In genomic region chr7:120993011-120993574, GRCh38 we compare ENCODE assay signal across 22 cellular contexts. TPM values are rescaled to one million over a fixed set of nuclear protein-coding genes. Genes with fewer than 3 reads are reported as not detected.
A peak's percentile ranks its signal among the peaks of the same experiment; 100 is the strongest.
DNase-seq lines count a peak whose midpoint lies in the region; ATAC-seq, FAIRE-seq and TF ChIP-seq lines count a peak whose summit lies in the region.
"Had no signal": no experiment of that assay in that cellular context is flagged by ENCODE, and none has a peak within 500 bp of the region (broad histone marks: within the 10 kb centered on the region; RNA-seq: fewer than 3 reads in every experiment).

No MANE protein-coding gene starts in this region.

- in situ Hi-C loops in GM23248 (cut with MboI): loop anchor here (25.0 kb wide), 2 partner anchors 344 to 544 kb away; partner anchors contain the start of gene WNT16

- no peak for ATAC-seq in HG03460 (IDR thresholded peaks at IDR 0.05; ENCODE audit: unreplicated experiment)
- ATAC-seq: heart right ventricle; naive thymus-derived CD4-positive, alpha-beta T cell had no signal

- no peaks in the 10 kb centered on the region for H3K36me3 ChIP-seq in GM23248 (ENCODE audit: low read depth)
- no peaks in the 10 kb centered on the region for H3K36me3 ChIP-seq in astrocyte (ENCODE audit: insufficient read depth, low read length)
- H3K36me3 ChIP-seq in mesenchymal stem cell (ENCODE audit: control insufficient read depth in 1 of 2, insufficient read depth in 2 of 2, low read depth in 1 of 2, low read length in 2 of 2): no peaks in the 10 kb centered on the region
- H3K36me3 ChIP-seq in stomach smooth muscle (ENCODE audit: control insufficient read depth in 2 of 2, insufficient read depth in 2 of 2, low read length in 2 of 2): no peaks in the 10 kb centered on the region
- no peaks in the 10 kb centered on the region for H3K36me3 ChIP-seq in breast epithelium
- H3K36me3 ChIP-seq: heart right ventricle, stomach had no signal

- H3K9me3 Mint-ChIP-seq in astrocyte (ENCODE audit: unreplicated experiment): no peaks in the 10 kb centered on the region
- H3K9me3 Mint-ChIP-seq: CD4-positive, alpha-beta memory T cell; immature natural killer cell; naive thymus-derived CD4-positive, alpha-beta T cell had no signal

- H3K27me3 ChIP-seq in GM23248 (replicated peaks; ENCODE audit: insufficient read depth) (no peaks in the 10 kb centered on the region), astrocyte (ENCODE audit: insufficient read depth, low read length) (no peaks in the 10 kb centered on the region), mesenchymal stem cell (ENCODE audit: control insufficient read depth in 1 of 2, insufficient read depth in 1 of 2, low read length in 2 of 2) (no peaks in the 10 kb centered on the region), stomach smooth muscle (ENCODE audit: control insufficient read depth in 1 of 2, insufficient read depth in 2 of 2, low read length in 2 of 2) (no peaks in the 10 kb centered on the region), breast epithelium (peaks cover 0 to 7% of the 10 kb centered on the region in 2 donors)

- H3K9ac ChIP-seq in GM23248 (no peak overlapping the region), astrocyte (ENCODE audit: low read length) (no peak overlapping the region), mesenchymal stem cell (ENCODE audit: low read length) (peak overlapping the region; percentile 94), stomach smooth muscle (ENCODE audit: low read length in 2 of 2) (no peak overlapping the region)

- no peak overlapping the region for H3K4me3 Mint-ChIP-seq in astrocyte (ENCODE audit: unreplicated experiment)
- H3K4me3 Mint-ChIP-seq: CD4-positive, alpha-beta memory T cell; immature natural killer cell; naive thymus-derived CD4-positive, alpha-beta T cell had no signal

- H2BK5ac ChIP-seq in mesenchymal stem cell (ENCODE audit: low read depth, low read length, poor library complexity, severe bottlenecking): no peak overlapping the region

- peaks cover 30% of the 10 kb centered on the region for H3K4me1 Mint-ChIP-seq in astrocyte (ENCODE audit: low read depth, unreplicated experiment)

- H3K36me3 Mint-ChIP-seq in astrocyte (ENCODE audit: low read depth, unreplicated experiment): no peaks in the 10 kb centered on the region
- H3K36me3 Mint-ChIP-seq: CD4-positive, alpha-beta memory T cell; immature natural killer cell; naive thymus-derived CD4-positive, alpha-beta T cell had no signal

- H3K79me2 ChIP-seq in GM23248 (ENCODE audit: insufficient read depth) (peaks cover 67% of the 10 kb centered on the region), astrocyte (ENCODE audit: insufficient read depth, low read length) (peaks cover 4% of the 10 kb centered on the region)

- H3K9me2 ChIP-seq in GM23248 (ENCODE audit: insufficient read depth): no peaks in the 10 kb centered on the region

- H3K4me1 ChIP-seq in GM23248 (ENCODE audit: insufficient read depth): peaks cover 61% of the 10 kb centered on the region
- peaks cover 16% of the 10 kb centered on the region for H3K4me1 ChIP-seq in astrocyte (ENCODE audit: insufficient read depth, low read length)
- H3K4me1 ChIP-seq in mesenchymal stem cell (ENCODE audit: control insufficient read depth, insufficient read depth, low read depth, low read length): peaks cover 4% of the 10 kb centered on the region
- H3K4me1 ChIP-seq in stomach smooth muscle (ENCODE audit: control insufficient read depth, insufficient read depth, low read length): peaks cover 3% of the 10 kb centered on the region
- no peaks in the 10 kb centered on the region for H3K4me1 ChIP-seq in breast epithelium

- no peak overlapping the region for H3K23ac ChIP-seq in mesenchymal stem cell (ENCODE audit: low read length in 2 of 2)

- H2BK120ac ChIP-seq in mesenchymal stem cell (ENCODE audit: low read depth, low read length): no peak overlapping the region

- H4K8ac ChIP-seq in mesenchymal stem cell (ENCODE audit: low read length): no peak overlapping the region

- H4K20me1 ChIP-seq in GM23248 (ENCODE audit: insufficient read depth) (no peaks in the 10 kb centered on the region), astrocyte (ENCODE audit: insufficient read depth, low read length) (no peaks in the 10 kb centered on the region)

- H2BK12ac ChIP-seq in mesenchymal stem cell (ENCODE audit: low read length in 2 of 2): no peak overlapping the region

- DNase-seq in GM23248: peak; percentile 57
- DNase-seq in astrocyte (ENCODE audit: low read depth): no peak
- DNase-seq in mesenchymal stem cell: no peak
- no peak for DNase-seq in T-helper 1 cell
- DNase-seq in breast epithelium (ENCODE audit: low spot score in 2 of 2): no peak
- no peak for DNase-seq in NCI-H2196 (lab: John Stamatoyannopoulos, UW; ENCODE audit: unreplicated experiment)
- DNase-seq: activated gamma-delta T cell; CD4-positive, alpha-beta memory T cell; central memory CD4-positive, alpha-beta T cell; DMS79 treated with DMSO at 0.1 percent for 48 hours; heart right ventricle; immature natural killer cell; Kasumi-1; naive thymus-derived CD4-positive, alpha-beta T cell; NCI-H1092 treated with DMSO at 0.1 percent for 48 hours; NCI-H510A treated with DMSO at 0.1 percent for 48 hours; small intestine; stimulated activated CD4-positive, alpha-beta T cell treated with anti-CD3 and anti-CD28 coated beads, Interleukin-4, amount 100 ng/mL, for 24 hours; stomach had no signal

- intact Hi-C loops in breast epithelium (cut with DNase I; ENCODE audit: low total_unique reads): no loop called here

- no peak for TF ChIP-seq CTCF in astrocyte (IDR thresholded peaks at IDR 0.05; ENCODE audit: insufficient read depth, low read depth, low read length)
- no peak for TF ChIP-seq CTCF in breast epithelium (IDR thresholded peaks at IDR 0.05)

- no peak for FAIRE-seq in astrocyte (lab: Jason Lieb, UNC)
- FAIRE-seq: small intestine had no signal

- H2AFZ ChIP-seq in GM23248: no peak overlapping the region
- H2AFZ ChIP-seq in astrocyte (ENCODE audit: low read depth, low read length): no peak overlapping the region
- no peak overlapping the region for H2AFZ ChIP-seq in mesenchymal stem cell (ENCODE audit: low read depth, low read length)

- H3K4me2 ChIP-seq in GM23248 (ENCODE audit: unreplicated experiment) (peak overlapping the region; percentile 91), astrocyte (ENCODE audit: low read length) (peak overlapping the region; percentile 87), mesenchymal stem cell (ENCODE audit: low read length, poor library complexity, severe bottlenecking) (no peak overlapping the region)

- no peak overlapping the region for H3K4ac ChIP-seq in mesenchymal stem cell (ENCODE audit: low read depth in 1 of 2, low read length in 2 of 2)

- H3K14ac ChIP-seq in mesenchymal stem cell (ENCODE audit: low read length in 2 of 2): no peak overlapping the region

- H3K79me1 ChIP-seq in mesenchymal stem cell (replicated peaks; ENCODE audit: low read length, poor library complexity, severe bottlenecking): peaks cover 1% of the 10 kb centered on the region

- no peak for TF ChIP-seq POLR2A in breast epithelium (IDR thresholded peaks at IDR 0.05)

- no peak overlapping the region for H2BK15ac ChIP-seq in mesenchymal stem cell (ENCODE audit: low read depth, poor library complexity, severe bottlenecking)

- H3K27me3 Mint-ChIP-seq in astrocyte (ENCODE audit: low read depth, unreplicated experiment): no peaks in the 10 kb centered on the region

- H3K18ac ChIP-seq in mesenchymal stem cell (ENCODE audit: low read depth in 1 of 2, low read length in 2 of 2): no peak overlapping the region

- H2AK5ac ChIP-seq in mesenchymal stem cell (ENCODE audit: low read length, severe bottlenecking): no peak overlapping the region

- H3K4me3 ChIP-seq in GM23248 (peak overlapping the region; percentile 78; the same call in 1 of the 2 replicates), astrocyte (ENCODE audit: insufficient read depth, low read depth, low read length) (no peak overlapping the region), mesenchymal stem cell (ENCODE audit: insufficient read depth in 1 of 2, low read depth in 1 of 2, low read length in 2 of 2) (peak overlapping the region in 1 of 2 experiments; percentile 85), stomach smooth muscle (ENCODE audit: low read length in 2 of 2) (peak overlapping the region; percentile 47 to 83), breast epithelium (no peak overlapping the region)
- H3K4me3 ChIP-seq: lung had no signal

- H3K9me3 ChIP-seq in GM23248 (ENCODE audit: low read depth): no peaks in the 10 kb centered on the region
- no peaks in the 10 kb centered on the region for H3K9me3 ChIP-seq in astrocyte (ENCODE audit: insufficient read depth, low read depth, low read length)
- H3K9me3 ChIP-seq in mesenchymal stem cell (ENCODE audit: control insufficient read depth, low read length): no peaks in the 10 kb centered on the region
- H3K9me3 ChIP-seq in stomach smooth muscle (ENCODE audit: control insufficient read depth in 2 of 2, low read length in 2 of 2): no peaks in the 10 kb centered on the region
- H3K9me3 ChIP-seq in breast epithelium: no peaks in the 10 kb centered on the region
- H3K9me3 ChIP-seq: heart right ventricle, stomach had no signal

- no peak overlapping the region for H4K91ac ChIP-seq in mesenchymal stem cell (ENCODE audit: low read length)

- H3K27ac Mint-ChIP-seq in astrocyte (ENCODE audit: unreplicated experiment): no peak overlapping the region
- H3K27ac Mint-ChIP-seq: CD4-positive, alpha-beta memory T cell; immature natural killer cell; naive thymus-derived CD4-positive, alpha-beta T cell had no signal

- H3F3A ChIP-seq in GM23248 (ENCODE audit: insufficient read depth): peaks cover 62% of the 10 kb centered on the region

- H3K27ac ChIP-seq in GM23248: no peak overlapping the region
- no peak overlapping the region for H3K27ac ChIP-seq in astrocyte (ENCODE audit: low read depth, low read length)
- H3K27ac ChIP-seq in mesenchymal stem cell (ENCODE audit: low read length, poor library complexity, severe bottlenecking): no peak overlapping the region
- no peak overlapping the region for H3K27ac ChIP-seq in stomach smooth muscle (ENCODE audit: low read length)
- H3K27ac ChIP-seq in breast epithelium: no peak overlapping the region

RNA-seq across cellular contexts. Expression of gene CPED1, which starts 4.6 kb away (rescaled TPM):
- total RNA-seq in GM23248 (2014; rRNA removed; shearing (Covaris generic)): 20.2 and 23.0 TPM in 2 replicates
- polyA plus RNA-seq in GM23248 (2016; fragmentation: Nextera tagmentation; extraction: Ambion mirVana): 12.4 and 13.5 TPM in 2 replicates
- total RNA-seq in astrocyte (6.0 and 6.1 TPM in 2 replicates), breast epithelium (10 to 100 TPM; 14.3 to 29.3 (median 15.4) TPM)
- polyA plus RNA-seq in mesenchymal stem cell (2013, experiment 1 of 2): 39.3 TPM
- polyA plus RNA-seq in mesenchymal stem cell (2013, experiment 2 of 2): 41.4 TPM
- polyA plus RNA-seq: CD4-positive, alpha-beta memory T cell; naive thymus-derived CD4-positive, alpha-beta T cell had no signal

RNA-seq across cellular contexts. Expression of gene ING3, which starts 42.5 kb away (rescaled TPM):
- total RNA-seq in GM23248 (2014; rRNA removed; shearing (Covaris generic)): 10.1 and 13.3 TPM in 2 replicates
- 21.6 and 27.0 TPM in 2 replicates for polyA plus RNA-seq in GM23248 (2016; fragmentation: Nextera tagmentation; extraction: Ambion mirVana)
- total RNA-seq in astrocyte (6.5 and 8.6 TPM in 2 replicates), breast epithelium (10 to 100 TPM; 14.6 to 19.0 (median 19.0) TPM)
- polyA plus RNA-seq in mesenchymal stem cell (2013, experiment 1 of 2): 11.6 TPM
- polyA plus RNA-seq in mesenchymal stem cell (2013, experiment 2 of 2): 12.4 TPM

Comparison
In these comparisons a context has a peak if more than half of its experiments do, and no peak if none do; other contexts are left out.
1. H3K4me3 ChIP-seq: peak in GM23248 (single experiment) and stomach smooth muscle (2 of 2); none in astrocyte (single experiment) and breast epithelium (0 of 3).